In genomic region chr10:50993817-50994251, GRCh38 we compare ENCODE assay signal across 1 cellular context.
TF ChIP-seq lines count a peak whose summit lies in the region.

No MANE protein-coding gene starts in this region.

TF ChIP-seq in GM23338, 12 proteins besides CTCF, POLR2A, EP300 and RAD21 (continued from another document):
- TF ChIP-seq, protein P1, sequence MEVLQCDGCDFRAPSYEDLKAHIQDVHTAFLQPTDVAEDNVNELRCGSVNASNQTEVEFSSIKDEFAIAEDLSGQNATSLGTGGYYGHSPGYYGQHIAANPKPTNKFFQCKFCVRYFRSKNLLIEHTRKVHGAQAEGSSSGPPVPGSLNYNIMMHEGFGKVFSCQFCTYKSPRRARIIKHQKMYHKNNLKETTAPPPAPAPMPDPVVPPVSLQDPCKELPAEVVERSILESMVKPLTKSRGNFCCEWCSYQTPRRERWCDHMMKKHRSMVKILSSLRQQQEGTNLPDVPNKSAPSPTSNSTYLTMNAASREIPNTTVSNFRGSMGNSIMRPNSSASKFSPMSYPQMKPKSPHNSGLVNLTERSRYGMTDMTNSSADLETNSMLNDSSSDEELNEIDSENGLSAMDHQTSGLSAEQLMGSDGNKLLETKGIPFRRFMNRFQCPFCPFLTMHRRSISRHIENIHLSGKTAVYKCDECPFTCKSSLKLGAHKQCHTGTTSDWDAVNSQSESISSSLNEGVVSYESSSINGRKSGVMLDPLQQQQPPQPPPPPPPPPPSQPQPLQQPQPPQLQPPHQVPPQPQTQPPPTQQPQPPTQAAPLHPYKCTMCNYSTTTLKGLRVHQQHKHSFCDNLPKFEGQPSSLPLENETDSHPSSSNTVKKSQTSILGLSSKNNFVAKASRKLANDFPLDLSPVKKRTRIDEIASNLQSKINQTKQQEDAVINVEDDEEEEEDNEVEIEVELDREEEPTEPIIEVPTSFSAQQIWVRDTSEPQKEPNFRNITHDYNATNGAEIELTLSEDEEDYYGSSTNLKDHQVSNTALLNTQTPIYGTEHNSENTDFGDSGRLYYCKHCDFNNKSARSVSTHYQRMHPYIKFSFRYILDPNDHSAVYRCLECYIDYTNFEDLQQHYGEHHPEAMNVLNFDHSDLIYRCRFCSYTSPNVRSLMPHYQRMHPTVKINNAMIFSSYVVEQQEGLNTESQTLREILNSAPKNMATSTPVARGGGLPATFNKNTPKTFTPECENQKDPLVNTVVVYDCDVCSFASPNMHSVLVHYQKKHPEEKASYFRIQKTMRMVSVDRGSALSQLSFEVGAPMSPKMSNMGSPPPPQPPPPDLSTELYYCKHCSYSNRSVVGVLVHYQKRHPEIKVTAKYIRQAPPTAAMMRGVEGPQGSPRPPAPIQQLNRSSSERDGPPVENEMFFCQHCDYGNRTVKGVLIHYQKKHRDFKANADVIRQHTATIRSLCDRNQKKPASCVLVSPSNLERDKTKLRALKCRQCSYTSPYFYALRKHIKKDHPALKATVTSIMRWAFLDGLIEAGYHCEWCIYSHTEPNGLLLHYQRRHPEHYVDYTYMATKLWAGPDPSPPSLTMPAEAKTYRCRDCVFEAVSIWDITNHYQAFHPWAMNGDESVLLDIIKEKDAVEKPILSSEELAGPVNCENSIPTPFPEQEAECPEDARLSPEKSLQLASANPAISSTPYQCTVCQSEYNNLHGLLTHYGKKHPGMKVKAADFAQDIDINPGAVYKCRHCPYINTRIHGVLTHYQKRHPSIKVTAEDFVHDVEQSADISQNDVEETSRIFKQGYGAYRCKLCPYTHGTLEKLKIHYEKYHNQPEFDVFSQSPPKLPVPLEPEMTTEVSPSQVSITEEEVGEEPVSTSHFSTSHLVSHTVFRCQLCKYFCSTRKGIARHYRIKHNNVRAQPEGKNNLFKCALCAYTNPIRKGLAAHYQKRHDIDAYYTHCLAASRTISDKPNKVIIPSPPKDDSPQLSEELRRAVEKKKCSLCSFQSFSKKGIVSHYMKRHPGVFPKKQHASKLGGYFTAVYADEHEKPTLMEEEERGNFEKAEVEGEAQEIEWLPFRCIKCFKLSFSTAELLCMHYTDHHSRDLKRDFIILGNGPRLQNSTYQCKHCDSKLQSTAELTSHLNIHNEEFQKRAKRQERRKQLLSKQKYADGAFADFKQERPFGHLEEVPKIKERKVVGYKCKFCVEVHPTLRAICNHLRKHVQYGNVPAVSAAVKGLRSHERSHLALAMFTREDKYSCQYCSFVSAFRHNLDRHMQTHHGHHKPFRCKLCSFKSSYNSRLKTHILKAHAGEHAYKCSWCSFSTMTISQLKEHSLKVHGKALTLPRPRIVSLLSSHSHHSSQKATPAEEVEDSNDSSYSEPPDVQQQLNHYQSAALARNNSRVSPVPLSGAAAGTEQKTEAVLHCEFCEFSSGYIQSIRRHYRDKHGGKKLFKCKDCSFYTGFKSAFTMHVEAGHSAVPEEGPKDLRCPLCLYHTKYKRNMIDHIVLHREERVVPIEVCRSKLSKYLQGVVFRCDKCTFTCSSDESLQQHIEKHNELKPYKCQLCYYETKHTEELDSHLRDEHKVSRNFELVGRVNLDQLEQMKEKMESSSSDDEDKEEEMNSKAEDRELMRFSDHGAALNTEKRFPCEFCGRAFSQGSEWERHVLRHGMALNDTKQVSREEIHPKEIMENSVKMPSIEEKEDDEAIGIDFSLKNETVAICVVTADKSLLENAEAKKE (CRISPR knock-in tag; IDR thresholded peaks at IDR 0.05) = no peak
- TF ChIP-seq ZNF331 (CRISPR knock-in tag; IDR thresholded peaks at IDR 0.05; ENCODE audit: low read depth) = no peak
- TF ChIP-seq POLR2AphosphoS5 (IDR thresholded peaks at IDR 0.05; ENCODE audit: low read depth) = no peak
- no peak for TF ChIP-seq ZNF114 (CRISPR knock-in tag; IDR thresholded peaks at IDR 0.05)
